Comparison of ENCODE assay signal across 31 cellular contexts in the genomic region with DNA sequence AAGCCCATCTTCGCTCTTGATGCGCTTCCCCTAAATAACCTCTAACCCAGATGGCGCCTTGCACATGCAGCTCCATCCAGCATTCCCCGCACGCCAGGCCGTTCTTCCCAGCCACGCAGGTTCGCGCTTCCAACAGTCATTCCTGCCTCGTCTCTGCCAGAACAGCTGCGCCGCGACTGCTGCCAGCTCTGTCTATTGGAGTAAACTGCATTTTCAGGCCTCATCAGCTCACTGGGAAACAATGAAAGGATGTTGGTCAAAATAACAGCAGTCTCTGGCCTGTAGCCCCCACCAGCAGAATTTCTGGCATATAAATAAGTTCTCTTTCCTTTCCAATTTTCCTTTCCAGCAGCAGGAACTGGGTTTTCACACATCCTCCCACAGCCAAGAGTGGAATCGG. TPM values are rescaled to one million over a fixed set of nuclear protein-coding genes. Genes with fewer than 3 reads are reported as not detected.
A peak's percentile ranks its signal among the peaks of the same experiment; 100 is the strongest.
DNase-seq lines count a peak whose midpoint lies in the region; ATAC-seq and TF ChIP-seq lines count a peak whose summit lies in the region.
"Had no signal": no experiment of that assay in that cellular context is flagged by ENCODE, and none has a peak within 500 bp of the region (broad histone marks: within the 10 kb centered on the region; RNA-seq: fewer than 3 reads in every experiment).

No MANE protein-coding gene starts in this region.

- TF ChIP-seq CTCF in tibial nerve (IDR thresholded peaks at IDR 0.05) = no peak

- no peak overlapping the region for H3K4me3 Mint-ChIP-seq in activated CD4-positive, alpha-beta T cell treated with anti-CD3 and anti-CD28 coated beads, Interleukin-2, amount 10 ng/mL, durations not matched to agents 24 days and 14 days
- H3K4me3 Mint-ChIP-seq: activated naive CD8-positive, alpha-beta T cell treated with anti-CD3 and anti-CD28 coated beads, Interleukin-2, amount 10 ng/mL, durations not matched to agents 7 days and 5 days; activated T-helper 17 cell treated with anti-CD3 and anti-CD28 coated beads, Interleukin-2, amount 50 U/mL, for 72 hours; endodermal cell; natural killer cell; T-helper 2 cell treated with Interferon-gamma antibody and Interleukin-4, amounts not matched to agents 5 μg/mL and 100 μg/mL, for 36 hours had no signal

- no peak for ATAC-seq in activated naive CD4-positive, alpha-beta T cell treated with anti-CD3 and anti-CD28 coated beads, Interleukin-2, amount 50 U/mL, for 72 hours
- ATAC-seq: A549; activated T-helper 17 cell treated with anti-CD3 and anti-CD28 coated beads, Interleukin-2, amount 50 U/mL, for 72 hours; natural killer cell; SK-N-SH treated with all-trans-retinoic acid at 6 μM for 48 hours; stimulated activated naive CD8-positive, alpha-beta T cell treated with anti-CD3 and anti-CD28 coated beads, Interleukin-15, Interleukin-2, amounts not matched to agents 100 U/mL and 50 U/mL, for 24 hours had no signal

- H3K4me3 ChIP-seq in tibial nerve = no peak overlapping the region
- H3K4me3 ChIP-seq: A549, BLaER1, GM23248, prostate gland, smooth muscle cell had no signal

- no peaks in the 10 kb centered on the region for H3K36me3 Mint-ChIP-seq in activated CD4-positive, alpha-beta T cell treated with anti-CD3 and anti-CD28 coated beads, Interleukin-2, amount 10 ng/mL, durations not matched to agents 24 days and 14 days (ENCODE audit: low read depth)
- no peaks in the 10 kb centered on the region for H3K36me3 Mint-ChIP-seq in activated naive CD4-positive, alpha-beta T cell treated with anti-CD3 and anti-CD28 coated beads, Interleukin-2, amount 50 U/mL, for 72 hours
- H3K36me3 Mint-ChIP-seq: activated naive CD8-positive, alpha-beta T cell treated with anti-CD3 and anti-CD28 coated beads, Interleukin-2, amount 10 ng/mL, durations not matched to agents 7 days and 5 days; natural killer cell had no signal

- H3K27me3 Mint-ChIP-seq in activated CD4-positive, alpha-beta T cell treated with anti-CD3 and anti-CD28 coated beads, Interleukin-2, amount 10 ng/mL, durations not matched to agents 24 days and 14 days = no peaks in the 10 kb centered on the region
- H3K27me3 Mint-ChIP-seq: activated naive CD8-positive, alpha-beta T cell treated with anti-CD3 and anti-CD28 coated beads, Interleukin-2, amount 10 ng/mL, durations not matched to agents 7 days and 5 days had no signal

- no peaks in the 10 kb centered on the region for H3K27me3 ChIP-seq in tibial nerve
- H3K27me3 ChIP-seq: BLaER1 had no signal

- no peaks in the 10 kb centered on the region for H3K9me3 Mint-ChIP-seq in activated CD4-positive, alpha-beta T cell treated with anti-CD3 and anti-CD28 coated beads, Interleukin-2, amount 10 ng/mL, durations not matched to agents 24 days and 14 days
- H3K9me3 Mint-ChIP-seq in activated naive CD4-positive, alpha-beta T cell treated with anti-CD3 and anti-CD28 coated beads, Interleukin-2, amount 50 U/mL, for 72 hours = no peaks in the 10 kb centered on the region
- H3K9me3 Mint-ChIP-seq: activated naive CD8-positive, alpha-beta T cell treated with anti-CD3 and anti-CD28 coated beads, Interleukin-2, amount 10 ng/mL, durations not matched to agents 7 days and 5 days; T-helper 2 cell treated with Interferon-gamma antibody and Interleukin-4, amounts not matched to agents 5 μg/mL and 100 μg/mL, for 36 hours had no signal

- H3K27ac Mint-ChIP-seq in activated CD4-positive, alpha-beta T cell treated with anti-CD3 and anti-CD28 coated beads, Interleukin-2, amount 10 ng/mL, durations not matched to agents 24 days and 14 days = no peak overlapping the region
- no peak overlapping the region for H3K27ac Mint-ChIP-seq in activated naive CD4-positive, alpha-beta T cell treated with anti-CD3 and anti-CD28 coated beads, Interleukin-2, amount 50 U/mL, for 72 hours
- H3K27ac Mint-ChIP-seq: activated naive CD8-positive, alpha-beta T cell treated with anti-CD3 and anti-CD28 coated beads, Interleukin-2, amount 10 ng/mL, durations not matched to agents 7 days and 5 days; activated T-helper 17 cell treated with anti-CD3 and anti-CD28 coated beads, Interleukin-2, amount 50 U/mL, for 72 hours; endodermal cell; natural killer cell; T-helper 2 cell treated with Interferon-gamma antibody and Interleukin-4, amounts not matched to agents 5 μg/mL and 100 μg/mL, for 36 hours had no signal

- intact Hi-C loops in activated CD4-positive, alpha-beta T cell treated with anti-CD3 and anti-CD28 coated beads, Interleukin-2, amount 10 ng/mL, durations not matched to agents 24 days and 14 days (cut with micrococcal nuclease) = no loop called here

- TF ChIP-seq POLR2A in tibial nerve (IDR thresholded peaks at IDR 0.05) = no peak

- WGBS in tibial nerve, 2 donors = 74 to 81% methylated on average over 14 of the region's 14 CpGs

- DNase-seq in ELF-1 (ENCODE audit: low read depth, low spot score) = peak; percentile 6
- peak; percentile 2 to 15 for DNase-seq in dermis microvascular lymphatic vessel endothelial cell (ENCODE audit: low read depth in 2 of 2)
- DNase-seq in hippocampal formation (lab: John Stamatoyannopoulos, UW) = peak; percentile 22 to 27
- peak; percentile 76 for DNase-seq in occipital lobe (lab: John Stamatoyannopoulos, UW)
- no peak for DNase-seq in activated CD4-positive, alpha-beta T cell treated with anti-CD3 and anti-CD28 coated beads, Interleukin-2, amount 10 ng/mL, durations not matched to agents 24 days and 14 days
- no peak for DNase-seq in stimulated activated CD4-positive, alpha-beta T cell treated with anti-CD3 and anti-CD28 coated beads, Interleukin-2, amount 100 ng/mL, for 24 hours
- DNase-seq in activated naive CD4-positive, alpha-beta T cell treated with anti-CD3 and anti-CD28 coated beads, Interleukin-2, amount 50 U/mL, for 72 hours (ENCODE audit: low spot score in 2 of 2) = no peak
- DNase-seq in tibial nerve (ENCODE audit: low spot score in 2 of 2) = no peak
- DNase-seq: activated CD4-positive, alpha-beta T cell treated with anti-CD3 and anti-CD28 coated beads, Interleukin-2, amount 50 U/mL, for 4 hours; activated CD8-positive, alpha-beta memory T cell treated with anti-CD3 and anti-CD28 coated beads, Interleukin-2, amount 50 U/mL, for 4 hours; activated naive CD8-positive, alpha-beta T cell treated with anti-CD3 and anti-CD28 coated beads, Interleukin-2, amount 10 ng/mL, durations not matched to agents 7 days and 5 days; COR-L47; DND-41; endodermal cell; GM23248; MV-4-11; natural killer cell; NCI-H1694; NCI-H69; stimulated activated CD4-positive, alpha-beta T cell treated with anti-CD3 and anti-CD28 coated beads, Interleukin-4, amount 100 ng/mL, for 24 hours; stimulated activated naive CD8-positive, alpha-beta T cell treated with anti-CD3 and anti-CD28 coated beads, Interleukin-15, Interleukin-2, amounts not matched to agents 100 U/mL and 50 U/mL, for 24 hours; trophoblast cell had no signal

- no peaks in the 10 kb centered on the region for H3K36me3 ChIP-seq in tibial nerve
- H3K36me3 ChIP-seq: BLaER1, prostate gland had no signal

- H3K27ac ChIP-seq in tibial nerve = no peak overlapping the region
- H3K27ac ChIP-seq: A549, BLaER1, GM23248, prostate gland, RWPE1 had no signal

- no peak for TF ChIP-seq EP300 in tibial nerve (IDR thresholded peaks at IDR 0.05)

- no peaks in the 10 kb centered on the region for H3K9me3 ChIP-seq in tibial nerve
- H3K9me3 ChIP-seq: A549, prostate gland had no signal

- H3K4me1 ChIP-seq in tibial nerve = no peaks in the 10 kb centered on the region
- H3K4me1 ChIP-seq: A549, BLaER1, prostate gland had no signal

- H3K4me1 Mint-ChIP-seq in activated CD4-positive, alpha-beta T cell treated with anti-CD3 and anti-CD28 coated beads, Interleukin-2, amount 10 ng/mL, durations not matched to agents 24 days and 14 days = no peaks in the 10 kb centered on the region
- H3K4me1 Mint-ChIP-seq: activated naive CD8-positive, alpha-beta T cell treated with anti-CD3 and anti-CD28 coated beads, Interleukin-2, amount 10 ng/mL, durations not matched to agents 7 days and 5 days; activated T-helper 17 cell treated with anti-CD3 and anti-CD28 coated beads, Interleukin-2, amount 50 U/mL, for 72 hours; endodermal cell; natural killer cell had no signal

RNA-seq across cellular contexts. Expression of gene NRSN1, which starts 14.6 kb away (rescaled TPM):
- total RNA-seq in dermis microvascular lymphatic vessel endothelial cell (not detected in 2 replicates), occipital lobe (27.9 TPM), tibial nerve (not detected)
- not detected in 2 replicates for total RNA-seq in activated CD4-positive, alpha-beta T cell treated with anti-CD3 and anti-CD28 coated beads, Interleukin-2, amount 10 ng/mL, durations not matched to agents 24 days and 14 days
- not detected for total RNA-seq in activated naive CD4-positive, alpha-beta T cell treated with anti-CD3 and anti-CD28 coated beads, Interleukin-2, amount 50 U/mL, for 72 hours
- total RNA-seq: activated naive CD8-positive, alpha-beta T cell treated with anti-CD3 and anti-CD28 coated beads, Interleukin-2, amount 10 ng/mL, durations not matched to agents 7 days and 5 days; activated T-helper 17 cell treated with anti-CD3 and anti-CD28 coated beads, Interleukin-2, amount 50 U/mL, for 72 hours; endodermal cell; GM23248; lung microvascular endothelial cell; natural killer cell; smooth muscle cell had no signal

Comparison
In these comparisons a context has a peak if more than half of its experiments do, and no peak if none do; other contexts are left out.
1. DNase-seq: peak in ELF-1 (single experiment), dermis microvascular lymphatic vessel endothelial cell (2 of 2), hippocampal formation (2 of 2) and occipital lobe (single experiment); none in activated CD4-positive, alpha-beta T cell treated with anti-CD3 and anti-CD28 coated beads, Interleukin-2, amount 10 ng/mL, durations not matched to agents 24 days and 14 days (single experiment), stimulated activated CD4-positive, alpha-beta T cell treated with anti-CD3 and anti-CD28 coated beads, Interleukin-2, amount 100 ng/mL, for 24 hours (0 of 2), activated naive CD4-positive, alpha-beta T cell treated with anti-CD3 and anti-CD28 coated beads, Interleukin-2, amount 50 U/mL, for 72 hours (0 of 2) and tibial nerve (0 of 2).
2. RNA of gene NRSN1, which starts 14.6 kb away (total RNA-seq): 27.9 TPM in occipital lobe (single experiment); not detected in dermis microvascular lymphatic vessel endothelial cell, not detected in activated CD4-positive, alpha-beta T cell treated with anti-CD3 and anti-CD28 coated beads, Interleukin-2, amount 10 ng/mL, durations not matched to agents 24 days and 14 days, not detected in activated naive CD4-positive, alpha-beta T cell treated with anti-CD3 and anti-CD28 coated beads, Interleukin-2, amount 50 U/mL, for 72 hours and not detected in tibial nerve; every median in the first group is over 10 times any median in the second.